In genomic region chr1:58546520-58547308, GRCh38 we compare ENCODE assay signal across 1 cellular context.
TF ChIP-seq lines count a peak whose summit lies in the region.

Gene OMA1 (minus strand): TSS chr1:58546726. CDS start chr1:58539294, 7,432 bp downstream.

TF ChIP-seq in HepG2, 621 proteins besides CTCF, POLR2A, EP300 and RAD21 (continued from another document and continues in another):
- TF ChIP-seq, protein P1, sequence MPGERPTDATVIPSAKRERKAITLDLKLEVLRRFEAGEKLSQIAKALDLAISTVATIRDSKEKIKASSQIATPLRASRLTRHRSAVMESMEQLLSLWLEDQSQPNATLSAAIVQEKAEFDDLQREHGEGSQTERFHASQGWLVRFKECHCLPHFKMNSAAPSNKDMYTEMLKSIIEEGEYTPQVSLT (CRISPR knock-in tag; IDR thresholded peaks at IDR 0.05; ENCODE audit: borderline replicate concordance, low read depth), result no peak
- TF ChIP-seq BRCA1 (CRISPR knock-in tag; IDR thresholded peaks at IDR 0.05) (no peak), ZNF816 (CRISPR knock-in tag; IDR thresholded peaks at IDR 0.05; ENCODE audit: borderline replicate concordance) (0 out of 2 replicates have a peak, but pooled peaks have one; percentile 58), DR1 (CRISPR knock-in tag; IDR thresholded peaks at IDR 0.05) (peak; percentile 53; the same call in 1 of the 2 replicates), ZNF441 (CRISPR knock-in tag; IDR thresholded peaks at IDR 0.05; ENCODE audit: borderline replicate concordance) (peak; percentile 55; the same call in 1 of the 2 replicates), REL (CRISPR knock-in tag; conservative IDR thresholded peaks at IDR 0.05) (no peak), ASH2L (IDR thresholded peaks at IDR 0.05; ENCODE audit: insufficient read length, low read depth, low read length) (peak; percentile 44), MTF2 (CRISPR knock-in tag; IDR thresholded peaks at IDR 0.05; ENCODE audit: borderline replicate concordance) (peak; percentile 50; the same call in 1 of the 2 replicates), ZNF570 (CRISPR knock-in tag; IDR thresholded peaks at IDR 0.05; ENCODE audit: borderline replicate concordance) (no peak), CSRNP1 (CRISPR knock-in tag; IDR thresholded peaks at IDR 0.05) (no peak), PITX1 (CRISPR knock-in tag; IDR thresholded peaks at IDR 0.05) (peak; percentile 39; the same call in 1 of the 2 replicates), TP53 (CRISPR knock-in tag; conservative IDR thresholded peaks at IDR 0.05) (0 out of 2 replicates have a peak, but pooled peaks have one; percentile 41), THAP9 (CRISPR knock-in tag; IDR thresholded peaks at IDR 0.05; ENCODE audit: borderline replicate concordance) (peak; percentile 95), ZKSCAN5 (CRISPR knock-in tag; IDR thresholded peaks at IDR 0.05) (no peak), NCOR1 (IDR thresholded peaks at IDR 0.05; ENCODE audit: borderline replicate concordance, low read length) (no peak), CHD4 (IDR thresholded peaks at IDR 0.05; ENCODE audit: borderline replicate concordance, low read length) (no peak), RELA (CRISPR knock-in tag; IDR thresholded peaks at IDR 0.05) (no peak), PRDM15 (CRISPR knock-in tag; IDR thresholded peaks at IDR 0.05) (peak; percentile 35; the same call in 1 of the 2 replicates), ARID4A (CRISPR knock-in tag; IDR thresholded peaks at IDR 0.05; ENCODE audit: borderline replicate concordance) (peak; percentile 73; the same call in 1 of the 2 replicates), PHF8 (CRISPR knock-in tag; IDR thresholded peaks at IDR 0.05) (peak; percentile 72), ZNF550 (CRISPR knock-in tag; IDR thresholded peaks at IDR 0.05; ENCODE audit: borderline replicate concordance) (no peak), HNRNPUL1 (IDR thresholded peaks at IDR 0.05; ENCODE audit: low read depth, low read length) (0 out of 2 replicates have a peak, but pooled peaks have one; percentile 43), ZNF331 (CRISPR knock-in tag; IDR thresholded peaks at IDR 0.05) (peak; percentile 55; the same call in 1 of the 2 replicates), E2F5 (CRISPR knock-in tag; conservative IDR thresholded peaks at IDR 0.05) (no peak), ZFYVE20 (CRISPR knock-in tag; IDR thresholded peaks at IDR 0.05; ENCODE audit: borderline replicate concordance, low read depth) (no peak), HES4 (CRISPR knock-in tag; IDR thresholded peaks at IDR 0.05; ENCODE audit: borderline replicate concordance) (no peak), STAT5B (CRISPR knock-in tag; IDR thresholded peaks at IDR 0.05) (no peak), SAP130 (CRISPR knock-in tag; IDR thresholded peaks at IDR 0.05; ENCODE audit: low read depth) (peak; percentile 62), THRA (CRISPR knock-in tag; IDR thresholded peaks at IDR 0.05; ENCODE audit: borderline replicate concordance) (0 out of 2 replicates have a peak, but pooled peaks have one; percentile 57), ZNF260 (CRISPR knock-in tag; IDR thresholded peaks at IDR 0.05; ENCODE audit: borderline replicate concordance, low read depth) (no peak), HNF4A (CRISPR knock-in tag; IDR thresholded peaks at IDR 0.05) (peak; percentile 28; the same call in 1 of the 2 replicates), EHMT2 (IDR thresholded peaks at IDR 0.05; ENCODE audit: borderline replicate concordance, low read depth, low read length) (no peak), ZNF513 (CRISPR knock-in tag; conservative IDR thresholded peaks at IDR 0.05) (0 out of 2 replicates have a peak, but pooled peaks have one; percentile 72)
- TF ChIP-seq, protein P2, sequence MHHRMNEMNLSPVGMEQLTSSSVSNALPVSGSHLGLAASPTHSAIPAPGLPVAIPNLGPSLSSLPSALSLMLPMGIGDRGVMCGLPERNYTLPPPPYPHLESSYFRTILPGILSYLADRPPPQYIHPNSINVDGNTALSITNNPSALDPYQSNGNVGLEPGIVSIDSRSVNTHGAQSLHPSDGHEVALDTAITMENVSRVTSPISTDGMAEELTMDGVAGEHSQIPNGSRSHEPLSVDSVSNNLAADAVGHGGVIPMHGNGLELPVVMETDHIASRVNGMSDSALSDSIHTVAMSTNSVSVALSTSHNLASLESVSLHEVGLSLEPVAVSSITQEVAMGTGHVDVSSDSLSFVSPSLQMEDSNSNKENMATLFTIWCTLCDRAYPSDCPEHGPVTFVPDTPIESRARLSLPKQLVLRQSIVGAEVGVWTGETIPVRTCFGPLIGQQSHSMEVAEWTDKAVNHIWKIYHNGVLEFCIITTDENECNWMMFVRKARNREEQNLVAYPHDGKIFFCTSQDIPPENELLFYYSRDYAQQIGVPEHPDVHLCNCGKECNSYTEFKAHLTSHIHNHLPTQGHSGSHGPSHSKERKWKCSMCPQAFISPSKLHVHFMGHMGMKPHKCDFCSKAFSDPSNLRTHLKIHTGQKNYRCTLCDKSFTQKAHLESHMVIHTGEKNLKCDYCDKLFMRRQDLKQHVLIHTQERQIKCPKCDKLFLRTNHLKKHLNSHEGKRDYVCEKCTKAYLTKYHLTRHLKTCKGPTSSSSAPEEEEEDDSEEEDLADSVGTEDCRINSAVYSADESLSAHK (CRISPR knock-in tag; IDR thresholded peaks at IDR 0.05; ENCODE audit: borderline replicate concordance), result no peak
- TF ChIP-seq, protein P3, sequence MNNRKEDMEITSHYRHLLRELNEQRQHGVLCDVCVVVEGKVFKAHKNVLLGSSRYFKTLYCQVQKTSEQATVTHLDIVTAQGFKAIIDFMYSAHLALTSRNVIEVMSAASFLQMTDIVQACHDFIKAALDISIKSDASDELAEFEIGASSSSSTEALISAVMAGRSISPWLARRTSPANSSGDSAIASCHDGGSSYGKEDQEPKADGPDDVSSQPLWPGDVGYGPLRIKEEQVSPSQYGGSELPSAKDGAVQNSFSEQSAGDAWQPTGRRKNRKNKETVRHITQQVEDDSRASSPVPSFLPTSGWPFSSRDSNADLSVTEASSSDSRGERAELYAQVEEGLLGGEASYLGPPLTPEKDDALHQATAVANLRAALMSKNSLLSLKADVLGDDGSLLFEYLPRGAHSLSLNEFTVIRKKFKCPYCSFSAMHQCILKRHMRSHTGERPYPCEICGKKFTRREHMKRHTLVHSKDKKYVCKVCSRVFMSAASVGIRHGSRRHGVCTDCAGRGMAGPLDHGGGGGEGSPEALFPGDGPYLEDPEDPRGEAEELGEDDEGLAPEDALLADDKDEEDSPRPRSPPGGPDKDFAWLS (CRISPR knock-in tag; IDR thresholded peaks at IDR 0.05; ENCODE audit: borderline replicate concordance), result no peak
